37 cellular contexts compared by ENCODE assay signal in the genomic region with DNA sequence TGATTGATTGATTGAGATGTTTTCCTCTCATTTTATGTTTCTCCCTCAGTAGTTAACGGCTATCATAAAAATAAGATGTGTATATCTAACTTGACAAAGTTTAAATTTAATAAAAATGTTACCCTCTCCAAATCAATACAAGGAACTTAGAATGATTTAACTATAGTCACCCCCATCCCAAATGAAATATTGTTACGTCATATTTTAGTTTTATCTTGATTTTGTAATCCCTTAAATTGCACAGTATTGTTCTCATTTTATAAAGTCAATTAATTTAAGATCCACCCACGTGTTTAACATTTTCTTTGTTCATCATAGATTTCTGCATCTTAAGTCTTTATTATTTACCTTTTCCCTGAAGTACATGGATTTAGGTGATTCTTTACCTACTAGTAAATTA.
"Had no signal": no experiment of that assay in that cellular context is flagged by ENCODE, and none has a peak within 500 bp of the region (broad histone marks: within the 10 kb centered on the region; RNA-seq: fewer than 3 reads in every experiment).

No MANE protein-coding gene starts in this region.

- H3K4me3 Mint-ChIP-seq: activated B cell treated with CpG ODN at 0.5 μM for 24 hours; activated CD4-positive, alpha-beta memory T cell treated with anti-CD3 and anti-CD28 coated beads for 36 hours; activated CD4-positive, alpha-beta T cell treated with anti-CD3 and anti-CD28 coated beads, Interleukin-2, amount 10 ng/mL, durations not matched to agents 24 days and 14 days; activated CD8-positive, alpha-beta T cell treated with anti-CD3 and anti-CD28 coated beads for 36 hours; activated naive CD4-positive, alpha-beta T cell treated with anti-CD3 and anti-CD28 coated beads for 36 hours; activated naive CD8-positive, alpha-beta T cell treated with anti-CD3 and anti-CD28 coated beads for 36 hours; activated T-cell treated with anti-CD3 and anti-CD28 coated beads, Interleukin-2, amount 50 U/mL, for 4 hours; activated T-cell treated with anti-CD3 and anti-CD28 coated beads, Interleukin-2, amount 50 U/mL, for 72 hours; activated T-helper 1 cell treated with anti-CD3 and anti-CD28 coated beads, Interleukin-12 subunit alpha, Interleukin-12 subunit beta, Interleukin-2, Interleukin-4 antibody, amounts not matched to agents 30 ng/mL and 10 ng/mL and 1 ng/mL, durations not matched to agents 14 hours and 24 hours and 36 hours; activated T-helper 17 cell treated with anti-CD3 and anti-CD28 coated beads, Interleukin-2, amount 50 U/mL, for 72 hours; T-helper 1 cell treated with Interleukin-12 subunit alpha and Interleukin-12 subunit beta and Interleukin-4 antibody, amounts not matched to agents 30 μg/mL and 1 μg/mL, for 36 hours; T-helper 2 cell treated with Interferon-gamma antibody and Interleukin-4, amounts not matched to agents 5 μg/mL and 100 μg/mL, for 36 hours had no signal

- H3K4me1 Mint-ChIP-seq: activated B cell treated with CpG ODN at 0.5 μM for 24 hours; activated T-helper 17 cell treated with anti-CD3 and anti-CD28 coated beads, Interleukin-2, amount 50 U/mL, for 72 hours had no signal

- FAIRE-seq: astrocyte had no signal

- H3K27ac ChIP-seq: adrenal gland, body of pancreas, brain microvascular endothelial cell, breast epithelium, VCaP had no signal

- DNase-seq: activated B cell treated with CpG ODN at 0.5 μM for 24 hours; activated CD4-positive, alpha-beta memory T cell treated with anti-CD3 and anti-CD28 coated beads for 36 hours; activated CD4-positive, alpha-beta T cell treated with anti-CD3 and anti-CD28 coated beads for 4 hours; activated CD4-positive, alpha-beta T cell treated with anti-CD3 and anti-CD28 coated beads, Interleukin-2, amount 10 ng/mL, durations not matched to agents 24 days and 14 days; activated CD4-positive, alpha-beta T cell treated with anti-CD3 and anti-CD28 coated beads, Interleukin-2, amount 50 U/mL, for 1 hour; activated CD4-positive, alpha-beta T cell treated with anti-CD3 and anti-CD28 coated beads, Interleukin-2, amount 50 U/mL, for 4 hours; activated CD4-positive, CD25-positive, alpha-beta regulatory T cell treated with anti-CD3 and anti-CD28 coated beads, Interleukin-2, amount 50 U/mL, for 72 hours; activated CD8-positive, alpha-beta memory T cell treated with anti-CD3 and anti-CD28 coated beads, Interleukin-2, amount 50 U/mL, for 4 hours; activated CD8-positive, alpha-beta T cell treated with anti-CD3 and anti-CD28 coated beads for 36 hours; activated effector memory CD4-positive, alpha-beta T cell treated with anti-CD3 and anti-CD28 coated beads, Interleukin-2, amount 50 U/mL, for 16 hours; activated gamma-delta T cell treated with Interleukin-2 at 50 U/mL for 16 hours; activated naive CD4-positive, alpha-beta T cell; activated naive CD4-positive, alpha-beta T cell treated with anti-CD3 and anti-CD28 coated beads for 36 hours; activated naive CD4-positive, alpha-beta T cell treated with anti-CD3 and anti-CD28 coated beads, Interleukin-2, amount 50 U/mL, for 16 hours; activated naive CD8-positive, alpha-beta T cell treated with anti-CD3 and anti-CD28 coated beads for 36 hours; activated T-cell treated with anti-CD3 and anti-CD28 coated beads for 4 hours; activated T-cell treated with anti-CD3 and anti-CD28 coated beads, Interleukin-2, amount 50 U/mL, for 1 hour; activated T-cell treated with anti-CD3 and anti-CD28 coated beads, Interleukin-2, amount 50 U/mL, for 4 hours; activated T-cell treated with anti-CD3 and anti-CD28 coated beads, Interleukin-2, amount 50 U/mL, for 72 hours; adrenal gland; amniotic stem cell; aorta; body of pancreas; brain microvascular endothelial cell; central memory CD4-positive, alpha-beta T cell; cerebellar nuclear complex; T-helper 1 cell; T-helper 2 cell; T-helper 9 cell had no signal

- H3K9me3 ChIP-seq: adrenal gland, body of pancreas, breast epithelium had no signal

- H3K36me3 ChIP-seq: adrenal gland, brain microvascular endothelial cell, breast epithelium had no signal

- H3K27me3 Mint-ChIP-seq: activated CD8-positive, alpha-beta T cell treated with anti-CD3 and anti-CD28 coated beads for 36 hours; activated naive CD8-positive, alpha-beta T cell treated with anti-CD3 and anti-CD28 coated beads for 36 hours had no signal

- H3K9me3 Mint-ChIP-seq: activated B cell treated with CpG ODN at 0.5 μM for 24 hours; activated CD4-positive, alpha-beta memory T cell treated with anti-CD3 and anti-CD28 coated beads for 36 hours; activated CD4-positive, alpha-beta T cell treated with anti-CD3 and anti-CD28 coated beads, Interleukin-2, amount 10 ng/mL, durations not matched to agents 24 days and 14 days; activated CD8-positive, alpha-beta T cell treated with anti-CD3 and anti-CD28 coated beads for 36 hours; activated naive CD4-positive, alpha-beta T cell treated with anti-CD3 and anti-CD28 coated beads for 36 hours; activated naive CD4-positive, alpha-beta T cell treated with anti-CD3 and anti-CD28 coated beads, Interleukin-2, amount 50 U/mL, for 72 hours; activated T-cell treated with anti-CD3 and anti-CD28 coated beads, Interleukin-2, amount 50 U/mL, for 4 hours; activated T-helper 1 cell treated with anti-CD3 and anti-CD28 coated beads, Interleukin-12 subunit alpha, Interleukin-12 subunit beta, Interleukin-2, Interleukin-4 antibody, amounts not matched to agents 30 ng/mL and 10 ng/mL and 1 ng/mL, durations not matched to agents 14 hours and 24 hours and 36 hours; activated T-helper 17 cell treated with anti-CD3 and anti-CD28 coated beads, Interleukin-2, amount 50 U/mL, for 72 hours; T-helper 1 cell treated with Interleukin-12 subunit alpha and Interleukin-12 subunit beta and Interleukin-4 antibody, amounts not matched to agents 30 μg/mL and 1 μg/mL, for 36 hours; T-helper 2 cell treated with Interferon-gamma antibody and Interleukin-4, amounts not matched to agents 5 μg/mL and 100 μg/mL, for 36 hours had no signal

- ATAC-seq: activated CD8-positive, alpha-beta T cell treated with anti-CD3 and anti-CD28 coated beads for 36 hours; activated naive CD4-positive, alpha-beta T cell treated with anti-CD3 and anti-CD28 coated beads, Interleukin-2, amount 50 U/mL, for 72 hours; activated T-cell treated with anti-CD3 and anti-CD28 coated beads, Interleukin-2, amount 50 U/mL, for 4 hours; activated T-cell treated with anti-CD3 and anti-CD28 coated beads, Interleukin-2, amount 50 U/mL, for 72 hours; activated T-helper 17 cell treated with anti-CD3 and anti-CD28 coated beads, Interleukin-2, amount 50 U/mL, for 72 hours; body of pancreas had no signal

- H3K4me3 ChIP-seq: adrenal gland, body of pancreas, breast epithelium had no signal

- H3K27ac Mint-ChIP-seq: activated B cell treated with CpG ODN at 0.5 μM for 24 hours; activated CD4-positive, alpha-beta memory T cell treated with anti-CD3 and anti-CD28 coated beads for 36 hours; activated CD4-positive, alpha-beta T cell treated with anti-CD3 and anti-CD28 coated beads, Interleukin-2, amount 10 ng/mL, durations not matched to agents 24 days and 14 days; activated CD8-positive, alpha-beta T cell treated with anti-CD3 and anti-CD28 coated beads for 36 hours; activated naive CD4-positive, alpha-beta T cell treated with anti-CD3 and anti-CD28 coated beads for 36 hours; activated naive CD4-positive, alpha-beta T cell treated with anti-CD3 and anti-CD28 coated beads, Interleukin-2, amount 50 U/mL, for 72 hours; activated naive CD8-positive, alpha-beta T cell treated with anti-CD3 and anti-CD28 coated beads for 36 hours; activated T-cell treated with anti-CD3 and anti-CD28 coated beads, Interleukin-2, amount 50 U/mL, for 72 hours; activated T-helper 1 cell treated with anti-CD3 and anti-CD28 coated beads, Interleukin-12 subunit alpha, Interleukin-12 subunit beta, Interleukin-2, Interleukin-4 antibody, amounts not matched to agents 30 ng/mL and 10 ng/mL and 1 ng/mL, durations not matched to agents 14 hours and 24 hours and 36 hours; activated T-helper 17 cell treated with anti-CD3 and anti-CD28 coated beads, Interleukin-2, amount 50 U/mL, for 72 hours; T-helper 1 cell treated with Interleukin-12 subunit alpha and Interleukin-12 subunit beta and Interleukin-4 antibody, amounts not matched to agents 30 μg/mL and 1 μg/mL, for 36 hours; T-helper 2 cell treated with Interferon-gamma antibody and Interleukin-4, amounts not matched to agents 5 μg/mL and 100 μg/mL, for 36 hours had no signal

- H3K4me1 ChIP-seq: adrenal gland, breast epithelium had no signal

- H3K36me3 Mint-ChIP-seq: activated CD4-positive, alpha-beta memory T cell treated with anti-CD3 and anti-CD28 coated beads for 36 hours; activated naive CD4-positive, alpha-beta T cell treated with anti-CD3 and anti-CD28 coated beads, Interleukin-2, amount 50 U/mL, for 72 hours had no signal

- H3K27me3 ChIP-seq: adrenal gland, body of pancreas, brain microvascular endothelial cell, breast epithelium had no signal
